8 cellular contexts compared by ENCODE assay signal in genomic region chr7:43439631-43440401, GRCh38.
A peak's percentile ranks its signal among the peaks of the same experiment; 100 is the strongest.
DNase-seq lines count a peak whose midpoint lies in the region; ATAC-seq, FAIRE-seq and TF ChIP-seq lines count a peak whose summit lies in the region.

No MANE protein-coding gene starts in this region.

- no peak for TF ChIP-seq POLR2A in esophagus muscularis mucosa (IDR thresholded peaks at IDR 0.05; ENCODE audit: low read depth)

- ATAC-seq in HG02852 (IDR thresholded peaks at IDR 0.05; ENCODE audit: unreplicated experiment): peak; percentile 81
- peak; percentile 71 to 84 (median 74) for ATAC-seq in pancreas
- no peak for ATAC-seq in HG02870 (IDR thresholded peaks at IDR 0.05; ENCODE audit: unreplicated experiment)

- TF ChIP-seq CTCF in esophagus muscularis mucosa (IDR thresholded peaks at IDR 0.05) (peak; percentile 10 to 65 (median 58)), pancreas (IDR thresholded peaks at IDR 0.05) (peak; percentile 58 to 80 (median 66))

- H3K27me3 ChIP-seq in esophagus muscularis mucosa (peaks cover 0 to 3% (median 0%) of the 10 kb centered on the region in 4 donors), pancreas (no peaks in the 10 kb centered on the region)

- H3K9me3 ChIP-seq in esophagus muscularis mucosa: no peaks in the 10 kb centered on the region
- H3K9me3 ChIP-seq in pancreas: no peaks in the 10 kb centered on the region

- H3K36me3 ChIP-seq in esophagus muscularis mucosa (no peaks in the 10 kb centered on the region), pancreas (no peaks in the 10 kb centered on the region)

- H3K4me3 ChIP-seq in esophagus muscularis mucosa (no peak overlapping the region), pancreas (no peak overlapping the region)

- no peak overlapping the region for H3K27ac ChIP-seq in esophagus muscularis mucosa (replicated peaks in 1 of 4)
- no peak overlapping the region for H3K27ac ChIP-seq in pancreas

- 56% methylated on average over 13 of the region's 15 CpGs for WGBS in esophagus muscularis mucosa
- WGBS in pancreas, 2 donors: 49% methylated on average over 15 of the region's 15 CpGs

- no peak for TF ChIP-seq EP300 in esophagus muscularis mucosa (IDR thresholded peaks at IDR 0.05)

- FAIRE-seq in pancreas (lab: Jason Lieb, UNC): no peak

- DNase-seq in NCI-H1092 treated with DMSO at 0.1 percent for 48 hours (lab: John Stamatoyannopoulos, UW): peak; percentile 9
- no peak for DNase-seq in NCI-H1092 (lab: John Stamatoyannopoulos, UW)
- peak; percentile 43 for DNase-seq in NCI-H82 treated with DMSO at 0.1 percent for 48 hours (lab: John Stamatoyannopoulos, UW; ENCODE audit: unreplicated experiment)
- DNase-seq in activated CD8-positive, alpha-beta memory T cell treated with anti-CD3 and anti-CD28 coated beads for 48 hours (ENCODE audit: low read depth in 2 of 3, low spot score in 2 of 3): peak in 2 of 3 experiments; percentile 21 to 36
- DNase-seq in esophagus muscularis mucosa (ENCODE audit: extremely low spot score): no peak
- DNase-seq in pancreas: peak in 5 of 6 donors; percentile 29 to 76 (median 54)

- intact Hi-C loops in esophagus muscularis mucosa (cut with DNase I) (no loop called here), pancreas (cut with DNase I) (no loop called here)

- no peaks in the 10 kb centered on the region for H3K4me1 ChIP-seq in esophagus muscularis mucosa
- H3K4me1 ChIP-seq in pancreas: no peaks in the 10 kb centered on the region

Comparison
In these comparisons a context has a peak if more than half of its experiments do, and no peak if none do; other contexts are left out.
1. DNase-seq: peak in NCI-H1092 treated with DMSO at 0.1 percent for 48 hours (single experiment), NCI-H82 treated with DMSO at 0.1 percent for 48 hours (single experiment), activated CD8-positive, alpha-beta memory T cell treated with anti-CD3 and anti-CD28 coated beads for 48 hours (2 of 3) and pancreas (5 of 6); none in NCI-H1092 (single experiment) and esophagus muscularis mucosa (single experiment).